ENCODE assay signal across 1 cellular context in the genomic region with DNA sequence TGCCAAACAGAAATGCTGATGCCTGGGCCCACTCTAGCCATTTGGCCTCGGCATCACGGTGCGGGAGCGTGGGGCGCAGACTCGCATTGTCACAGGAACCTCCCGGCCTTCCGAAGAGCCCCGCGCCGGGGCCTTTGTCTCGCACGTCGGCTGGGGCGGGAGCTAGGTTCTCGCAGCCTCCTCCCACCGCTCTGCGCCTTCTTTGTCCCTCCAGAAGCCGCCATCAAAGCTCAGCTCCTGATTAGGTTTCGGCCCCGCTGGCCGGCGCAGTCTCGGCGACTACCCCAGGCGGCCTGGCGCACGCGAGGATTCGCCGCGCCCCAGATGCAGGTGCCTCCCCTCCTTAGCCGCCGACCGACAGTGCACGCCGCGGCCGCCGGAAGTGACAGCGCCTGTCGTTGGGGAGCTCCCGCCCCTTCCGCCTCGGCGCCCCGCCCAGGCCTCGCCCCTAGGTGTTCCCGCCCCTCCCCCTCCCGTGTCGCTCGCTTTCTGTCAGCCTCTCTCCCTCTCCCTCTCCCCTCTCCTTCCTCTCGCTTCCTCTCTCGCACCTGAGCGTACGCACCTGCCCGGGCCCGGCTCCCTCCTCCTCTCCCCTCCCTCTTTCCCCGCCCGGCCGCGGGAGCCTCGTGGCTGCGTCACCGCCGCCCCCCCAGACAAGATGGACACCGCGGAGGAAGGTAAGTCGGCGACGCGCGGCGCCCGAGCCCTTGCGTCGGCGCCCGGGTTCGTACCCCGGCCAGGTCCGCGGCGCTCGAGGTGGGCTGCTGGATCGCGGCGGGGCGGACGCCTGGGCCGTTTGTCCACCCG.
TF ChIP-seq lines count a peak whose summit lies in the region.

A gene with protein sequence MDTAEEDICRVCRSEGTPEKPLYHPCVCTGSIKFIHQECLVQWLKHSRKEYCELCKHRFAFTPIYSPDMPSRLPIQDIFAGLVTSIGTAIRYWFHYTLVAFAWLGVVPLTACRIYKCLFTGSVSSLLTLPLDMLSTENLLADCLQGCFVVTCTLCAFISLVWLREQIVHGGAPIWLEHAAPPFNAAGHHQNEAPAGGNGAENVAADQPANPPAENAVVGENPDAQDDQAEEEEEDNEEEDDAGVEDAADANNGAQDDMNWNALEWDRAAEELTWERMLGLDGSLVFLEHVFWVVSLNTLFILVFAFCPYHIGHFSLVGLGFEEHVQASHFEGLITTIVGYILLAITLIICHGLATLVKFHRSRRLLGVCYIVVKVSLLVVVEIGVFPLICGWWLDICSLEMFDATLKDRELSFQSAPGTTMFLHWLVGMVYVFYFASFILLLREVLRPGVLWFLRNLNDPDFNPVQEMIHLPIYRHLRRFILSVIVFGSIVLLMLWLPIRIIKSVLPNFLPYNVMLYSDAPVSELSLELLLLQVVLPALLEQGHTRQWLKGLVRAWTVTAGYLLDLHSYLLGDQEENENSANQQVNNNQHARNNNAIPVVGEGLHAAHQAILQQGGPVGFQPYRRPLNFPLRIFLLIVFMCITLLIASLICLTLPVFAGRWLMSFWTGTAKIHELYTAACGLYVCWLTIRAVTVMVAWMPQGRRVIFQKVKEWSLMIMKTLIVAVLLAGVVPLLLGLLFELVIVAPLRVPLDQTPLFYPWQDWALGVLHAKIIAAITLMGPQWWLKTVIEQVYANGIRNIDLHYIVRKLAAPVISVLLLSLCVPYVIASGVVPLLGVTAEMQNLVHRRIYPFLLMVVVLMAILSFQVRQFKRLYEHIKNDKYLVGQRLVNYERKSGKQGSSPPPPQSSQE (plus strand): TSS at position 455 of the 807 bp plus-strand sequence. CDS start 204 bp downstream, at position 659.

TF ChIP-seq in HepG2, 621 proteins besides CTCF, POLR2A, EP300 and RAD21 (continued from another document and continues in another):
- TF ChIP-seq SKI (IDR thresholded peaks at IDR 0.05; ENCODE audit: partially characterized antibody) (no peak), NR2F6 (IDR thresholded peaks at IDR 0.05) (no peak), NR2F6 (CRISPR knock-in tag; IDR thresholded peaks at IDR 0.05) (peak; percentile 45; the same call in 1 of the 2 replicates), ARNT (IDR thresholded peaks at IDR 0.05) (no peak), ZNF296 (CRISPR knock-in tag; conservative IDR thresholded peaks at IDR 0.05) (0 out of 2 replicates have a peak, but pooled peaks have one; percentile 21), ZNF773 (CRISPR knock-in tag; IDR thresholded peaks at IDR 0.05; ENCODE audit: borderline replicate concordance) (peak; percentile 90; the same call in 1 of the 2 replicates), ZNF609 (CRISPR knock-in tag; IDR thresholded peaks at IDR 0.05; ENCODE audit: borderline replicate concordance) (no peak), CC2D1A (CRISPR knock-in tag; IDR thresholded peaks at IDR 0.05) (no peak), ARID4A (CRISPR knock-in tag; IDR thresholded peaks at IDR 0.05; ENCODE audit: borderline replicate concordance) (peak; percentile 94), ZNF501 (CRISPR knock-in tag; IDR thresholded peaks at IDR 0.05) (peak; percentile 93), TOPORS (CRISPR knock-in tag; IDR thresholded peaks at IDR 0.05) (peak; percentile 43; the same call in 1 of the 2 replicates), SRSF9 (IDR thresholded peaks at IDR 0.05; ENCODE audit: borderline replicate concordance, insufficient read depth, low read depth, low read length, poor library complexity, severe bottlenecking) (no peak), TIGD3 (CRISPR knock-in tag; IDR thresholded peaks at IDR 0.05; ENCODE audit: borderline replicate concordance) (no peak), ZNF724P (CRISPR knock-in tag; IDR thresholded peaks at IDR 0.05; ENCODE audit: borderline replicate concordance) (peak; percentile 69; the same call in 1 of the 2 replicates), AHR (CRISPR knock-in tag; IDR thresholded peaks at IDR 0.05) (no peak; the same call in 1 of the 2 replicates), ELF3 (CRISPR knock-in tag; IDR thresholded peaks at IDR 0.05) (peak; percentile 74; the same call in 1 of the 2 replicates), ZSCAN5A (CRISPR knock-in tag; IDR thresholded peaks at IDR 0.05; ENCODE audit: borderline replicate concordance) (no peak; the same call in 1 of the 2 replicates), NBN (conservative IDR thresholded peaks at IDR 0.05) (no peak), ZSCAN30 (CRISPR knock-in tag; IDR thresholded peaks at IDR 0.05) (no peak), FOXK2 (IDR thresholded peaks at IDR 0.05) (no peak), E2F5 (CRISPR knock-in tag; conservative IDR thresholded peaks at IDR 0.05) (no peak), CEBPB (IDR thresholded peaks at IDR 0.05; ENCODE audit: borderline replicate concordance, low read depth, low read length) (no peak), IKZF1 (IDR thresholded peaks at IDR 0.05) (no peak), GABPB1 (CRISPR knock-in tag; IDR thresholded peaks at IDR 0.05) (peak; percentile 98), ZNF746 (CRISPR knock-in tag; IDR thresholded peaks at IDR 0.05) (peak; percentile 79), ZNF652 (CRISPR knock-in tag; IDR thresholded peaks at IDR 0.05; ENCODE audit: borderline replicate concordance, low read depth) (no peak), ZBTB42 (CRISPR knock-in tag; IDR thresholded peaks at IDR 0.05) (no peak; the same call in 1 of the 2 replicates), ZFP36L1 (CRISPR knock-in tag; IDR thresholded peaks at IDR 0.05) (no peak), SRY (CRISPR knock-in tag; IDR thresholded peaks at IDR 0.05) (peak; percentile 78; the same call in 1 of the 2 replicates), ZNF30 (CRISPR knock-in tag; IDR thresholded peaks at IDR 0.05) (no peak), TP53 (CRISPR knock-in tag; conservative IDR thresholded peaks at IDR 0.05) (0 out of 2 replicates have a peak, but pooled peaks have one; percentile 33), TMF1 (CRISPR knock-in tag; IDR thresholded peaks at IDR 0.05; ENCODE audit: low read depth) (peak; percentile 88; the same call in 1 of the 2 replicates), RORA (CRISPR knock-in tag; IDR thresholded peaks at IDR 0.05) (no peak), SCMH1 (CRISPR knock-in tag; IDR thresholded peaks at IDR 0.05; ENCODE audit: borderline replicate concordance) (no peak), ZNF569 (CRISPR knock-in tag; IDR thresholded peaks at IDR 0.05; ENCODE audit: borderline replicate concordance) (no peak; the same call in 1 of the 2 replicates), CBX2 (IDR thresholded peaks at IDR 0.05; ENCODE audit: low read depth, low read length) (no peak), CBX2 (CRISPR knock-in tag; IDR thresholded peaks at IDR 0.05; ENCODE audit: low read depth) (no peak)
- TF ChIP-seq, protein P1, sequence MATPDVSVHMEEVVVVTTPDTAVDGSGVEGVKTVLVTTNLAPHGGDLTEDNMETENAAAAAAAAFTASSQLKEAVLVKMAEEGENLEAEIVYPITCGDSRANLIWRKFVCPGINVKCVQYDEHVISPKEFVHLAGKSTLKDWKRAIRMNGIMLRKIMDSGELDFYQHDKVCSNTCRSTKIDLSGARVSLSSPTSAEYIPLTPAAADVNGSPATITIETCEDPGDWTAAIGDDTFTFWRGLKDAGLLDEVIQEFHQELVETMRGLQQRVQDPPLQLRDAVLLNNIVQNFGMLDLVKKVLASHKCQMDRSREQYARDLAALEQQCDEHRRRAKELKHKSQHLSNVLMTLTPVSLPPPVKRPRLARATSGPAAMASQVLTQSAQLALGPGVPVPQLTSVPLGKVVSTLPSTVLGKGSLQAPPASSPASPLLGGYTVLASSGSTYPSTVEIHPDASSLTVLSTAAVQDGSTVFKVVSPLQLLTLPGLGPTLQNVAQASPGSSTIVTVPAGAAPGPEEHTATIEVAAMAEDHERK (CRISPR knock-in tag; IDR thresholded peaks at IDR 0.05; ENCODE audit: low read depth): peak; percentile 5; the same call in 1 of the 2 replicates
- TF ChIP-seq, protein P2, sequence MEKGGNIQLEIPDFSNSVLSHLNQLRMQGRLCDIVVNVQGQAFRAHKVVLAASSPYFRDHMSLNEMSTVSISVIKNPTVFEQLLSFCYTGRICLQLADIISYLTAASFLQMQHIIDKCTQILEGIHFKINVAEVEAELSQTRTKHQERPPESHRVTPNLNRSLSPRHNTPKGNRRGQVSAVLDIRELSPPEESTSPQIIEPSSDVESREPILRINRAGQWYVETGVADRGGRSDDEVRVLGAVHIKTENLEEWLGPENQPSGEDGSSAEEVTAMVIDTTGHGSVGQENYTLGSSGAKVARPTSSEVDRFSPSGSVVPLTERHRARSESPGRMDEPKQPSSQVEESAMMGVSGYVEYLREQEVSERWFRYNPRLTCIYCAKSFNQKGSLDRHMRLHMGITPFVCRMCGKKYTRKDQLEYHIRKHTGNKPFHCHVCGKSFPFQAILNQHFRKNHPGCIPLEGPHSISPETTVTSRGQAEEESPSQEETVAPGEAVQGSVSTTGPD (CRISPR knock-in tag; IDR thresholded peaks at IDR 0.05): no peak
